ENCODE assay signal across 3 cellular contexts in the genomic region with DNA sequence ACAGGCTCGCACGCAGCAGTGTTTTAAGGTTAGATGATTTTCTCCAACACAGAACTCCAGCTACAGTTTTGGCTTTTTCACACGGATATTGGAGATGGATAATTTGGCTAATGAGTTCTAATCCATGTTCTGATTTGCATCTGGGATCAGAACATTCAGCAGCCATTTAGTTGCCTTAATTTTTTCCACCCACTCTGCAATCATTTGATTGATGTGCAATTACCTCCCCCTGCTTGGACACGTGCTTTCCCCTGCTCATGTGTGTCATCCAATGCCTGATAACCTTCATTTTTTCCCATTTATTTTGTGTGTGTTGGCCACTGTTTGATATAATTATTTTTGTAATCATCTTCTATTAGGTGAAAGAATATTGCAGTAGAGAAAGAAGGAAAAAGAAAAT.
"Had no signal": no experiment of that assay in that cellular context is flagged by ENCODE, and none has a peak within 500 bp of the region (broad histone marks: within the 10 kb centered on the region; RNA-seq: fewer than 3 reads in every experiment).

No MANE protein-coding gene starts in this region.

- DNase-seq: GDM1, GF-D8 had no signal

- ATAC-seq: GM12878 had no signal
